Comparison of ENCODE assay signal across 8 cellular contexts in the genomic region with DNA sequence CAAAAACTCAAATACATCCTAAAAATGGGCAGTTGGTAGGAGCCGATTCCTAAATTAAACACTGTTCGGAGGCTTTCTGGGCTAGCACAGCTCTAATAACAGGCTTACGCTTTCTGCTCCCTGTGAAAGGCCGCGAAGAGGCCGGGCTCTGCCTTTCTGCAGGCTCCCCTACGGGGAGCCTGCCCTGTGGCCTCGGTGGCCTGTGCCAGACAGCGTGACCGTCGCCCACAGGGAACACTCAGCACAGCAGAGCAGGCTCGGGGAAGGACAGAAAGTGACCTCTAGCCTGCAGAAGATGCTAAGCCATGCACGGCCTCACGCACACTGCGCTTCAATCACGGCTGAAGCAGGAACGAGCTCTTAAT.
DNase-seq lines count a peak whose midpoint lies in the region; ATAC-seq and TF ChIP-seq lines count a peak whose summit lies in the region.
"Had no signal": no experiment of that assay in that cellular context is flagged by ENCODE, and none has a peak within 500 bp of the region (broad histone marks: within the 10 kb centered on the region; RNA-seq: fewer than 3 reads in every experiment).

No MANE protein-coding gene starts in this region.

- H3K27me3 ChIP-seq in gastroesophageal sphincter (no peaks in the 10 kb centered on the region), upper lobe of right lung (no peaks in the 10 kb centered on the region)

- peaks cover 50% of the 10 kb centered on the region for H3K4me1 Mint-ChIP-seq in neural crest cell

- H3K27ac ChIP-seq in gastroesophageal sphincter (peak overlapping the region; percentile 79 to 93 (median 91)), upper lobe of right lung (peak overlapping the region; percentile 24)

- DNase-seq in neural crest cell (ENCODE audit: low read depth, low spot score) = peak; percentile 22
- DNase-seq in upper lobe of right lung = peak; percentile 57
- no peak for DNase-seq in NCI-H524 treated with DMSO at 0.1 percent for 48 hours (lab: John Stamatoyannopoulos, UW)
- DNase-seq: activated CD4-positive, alpha-beta T cell treated with anti-CD3 and anti-CD28 coated beads, Interleukin-2, amount 50 U/mL, for 1 hour had no signal

- peak overlapping the region; percentile 93 for H3K27ac Mint-ChIP-seq in neural crest cell (ENCODE audit: unreplicated experiment)

- no peak for TF ChIP-seq EP300 in gastroesophageal sphincter (IDR thresholded peaks at IDR 0.05)

- H3K36me3 Mint-ChIP-seq in neural crest cell (ENCODE audit: low read depth) = peaks cover 2% of the 10 kb centered on the region

- H3K36me3 ChIP-seq in gastroesophageal sphincter = no peaks in the 10 kb centered on the region
- no peaks in the 10 kb centered on the region for H3K36me3 ChIP-seq in upper lobe of right lung

- no peak for TF ChIP-seq CTCF in gastroesophageal sphincter (IDR thresholded peaks at IDR 0.05)
- no peak for TF ChIP-seq CTCF in neural crest cell (conservative IDR thresholded peaks at IDR 0.05)
- TF ChIP-seq CTCF in upper lobe of right lung (IDR thresholded peaks at IDR 0.05) = no peak

- WGBS in gastroesophageal sphincter (ENCODE audit: low coverage in 1 of 2), 2 donors = 37% methylated on average over 4 of the region's 17 CpGs; no CpG with 5 or more reads in 1 of the 2 donors

- peak overlapping the region; percentile 68 for H3K4me3 Mint-ChIP-seq in neural crest cell

- intact Hi-C loops in upper lobe of right lung (cut with DNase I) = no loop called here

- H3K4me1 ChIP-seq in gastroesophageal sphincter (peaks cover 8 to 98% (median 38%) of the 10 kb centered on the region in 3 donors), upper lobe of right lung (peaks cover 6% of the 10 kb centered on the region)

- ATAC-seq in SK-N-SH treated with all-trans-retinoic acid at 6 μM for 48 hours (peak; percentile 66), gastroesophageal sphincter (peak; percentile 29), upper lobe of right lung (peak; percentile 5), GM21825 (IDR thresholded peaks at IDR 0.05; ENCODE audit: unreplicated experiment) (no peak), GM19351 (IDR thresholded peaks at IDR 0.05; ENCODE audit: unreplicated experiment) (no peak)

- H3K9me3 ChIP-seq in gastroesophageal sphincter (no peaks in the 10 kb centered on the region), upper lobe of right lung (no peaks in the 10 kb centered on the region)

- no peak for TF ChIP-seq POLR2A in gastroesophageal sphincter (IDR thresholded peaks at IDR 0.05)

- peak overlapping the region in 1 of 2 donors; percentile 33 for H3K4me3 ChIP-seq in gastroesophageal sphincter
- H3K4me3 ChIP-seq in upper lobe of right lung = no peak overlapping the region

- no peaks in the 10 kb centered on the region for H3K27me3 Mint-ChIP-seq in neural crest cell (ENCODE audit: low read depth)

- H3K9me3 Mint-ChIP-seq in neural crest cell = no peaks in the 10 kb centered on the region

TF ChIP-seq in SK-N-SH treated with all-trans-retinoic acid at 6 μM for 48 hours, 23 proteins besides CTCF, POLR2A, EP300 and RAD21:
- TF ChIP-seq ZNF8 (CRISPR knock-in tag; IDR thresholded peaks at IDR 0.05) = no peak

Comparison
In these comparisons a context has a peak if more than half of its experiments do, and no peak if none do; other contexts are left out.
1. ATAC-seq: peak in SK-N-SH treated with all-trans-retinoic acid at 6 μM for 48 hours (single experiment), gastroesophageal sphincter (single experiment) and upper lobe of right lung (single experiment); none in GM21825 (single experiment) and GM19351 (single experiment).